ENCODE assay signal across 1 cellular context in the genomic region with DNA sequence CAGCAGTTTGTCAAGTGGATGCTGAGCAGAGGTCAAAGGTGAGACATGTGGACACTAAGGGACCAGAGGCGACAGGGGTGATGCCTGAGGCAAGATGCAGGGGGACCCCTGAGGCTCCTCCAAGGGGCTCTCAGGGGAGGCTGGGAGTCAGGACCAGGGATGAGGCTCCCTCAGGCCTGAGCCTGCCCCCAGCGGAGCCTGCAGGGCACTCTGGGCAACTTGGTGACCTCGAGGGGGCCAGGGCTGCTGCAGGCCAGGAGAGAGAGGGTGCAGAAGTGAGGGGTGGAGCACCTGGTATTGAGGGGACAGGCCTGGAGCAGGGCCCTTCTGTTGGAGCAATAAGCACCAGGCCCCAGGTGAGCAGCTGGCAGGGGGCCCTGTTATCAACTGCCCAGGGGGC.
A peak's percentile ranks its signal among the peaks of the same experiment; 100 is the strongest.
TF ChIP-seq lines count a peak whose summit lies in the region.

No MANE protein-coding gene starts in this region.

TF ChIP-seq in HEK293, 187 proteins besides CTCF, POLR2A, EP300 and RAD21:
- TF ChIP-seq ZSCAN30 (tag by site-specific recombination; IDR thresholded peaks at IDR 0.05), result no peak
- peak; percentile 81 for TF ChIP-seq GLIS1 (tag by site-specific recombination; IDR thresholded peaks at IDR 0.05)
- peak; percentile 48 for TF ChIP-seq GLIS2 (tag by site-specific recombination; IDR thresholded peaks at IDR 0.05)
- TF ChIP-seq ZXDB (tag by site-specific recombination; IDR thresholded peaks at IDR 0.05), result no peak
- TF ChIP-seq ZIC2 (tag by site-specific recombination; IDR thresholded peaks at IDR 0.05), result peak; percentile 41; the same call in 1 of the 2 replicates
- TF ChIP-seq ZNF138 (tag by site-specific recombination; IDR thresholded peaks at IDR 0.05; ENCODE audit: borderline replicate concordance), result no peak
